19 cellular contexts compared by ENCODE assay signal in the genomic region with DNA sequence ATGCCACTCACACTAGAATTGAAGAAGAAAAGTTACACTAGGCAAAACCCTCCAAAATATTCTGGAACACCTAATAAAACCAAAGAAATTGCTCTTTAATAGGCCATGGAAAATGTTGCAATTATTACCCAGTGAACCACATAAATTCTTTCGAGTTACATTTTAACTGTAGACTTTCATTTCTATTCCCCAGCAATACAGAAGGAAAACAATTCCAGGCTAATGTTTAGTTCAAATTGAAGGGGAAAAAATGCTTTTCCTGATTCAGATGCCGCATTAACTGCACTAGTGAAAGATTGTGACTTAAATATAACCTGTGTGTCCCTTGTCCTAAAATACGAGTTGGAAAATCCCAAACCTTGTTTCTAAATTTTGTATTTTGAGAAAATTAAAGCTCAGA.
"Had no signal": no experiment of that assay in that cellular context is flagged by ENCODE, and none has a peak within 500 bp of the region (broad histone marks: within the 10 kb centered on the region; RNA-seq: fewer than 3 reads in every experiment).

No MANE protein-coding gene starts in this region.

- H3K27ac Mint-ChIP-seq: effector memory CD8-positive, alpha-beta T cell; immature natural killer cell; natural killer cell; progenitor cell of endocrine pancreas; stimulated activated memory B cell treated with anti-CD40 and anti-IgM and Interleukin-4, amounts not matched to agents 10 μg/mL and 1 μg/mL and 100 μg/mL, for 72 hours; stimulated activated naive CD8-positive, alpha-beta T cell treated with anti-CD3 and anti-CD28 coated beads, Interleukin-15, Interleukin-2, amounts not matched to agents 100 ng/mL and 50 ng/mL, for 24 hours had no signal

- H3K4me3 Mint-ChIP-seq: effector memory CD8-positive, alpha-beta T cell; immature natural killer cell; natural killer cell; neural crest cell; stimulated activated memory B cell treated with anti-CD40 and anti-IgM and Interleukin-4, amounts not matched to agents 10 μg/mL and 1 μg/mL and 100 μg/mL, for 72 hours; stimulated activated naive CD8-positive, alpha-beta T cell treated with anti-CD3 and anti-CD28 coated beads, Interleukin-15, Interleukin-2, amounts not matched to agents 100 ng/mL and 50 ng/mL, for 24 hours had no signal

- H3K36me3 Mint-ChIP-seq: immature natural killer cell; natural killer cell; stimulated activated memory B cell treated with anti-CD40 and anti-IgM and Interleukin-4, amounts not matched to agents 10 μg/mL and 1 μg/mL and 100 μg/mL, for 72 hours had no signal

- DNase-seq: cerebellar nuclear complex; cortex of kidney; effector memory CD8-positive, alpha-beta T cell; left colon; natural killer cell; spleen; stimulated activated CD4-positive, alpha-beta T cell treated with anti-CD3 and anti-CD28 coated beads, Interleukin-4, amount 100 ng/mL, for 4 hours; uterus had no signal

- FAIRE-seq: endometrium had no signal

- H3K9me3 Mint-ChIP-seq: neural crest cell had no signal

- H3K27me3 ChIP-seq: spleen, tibial nerve, upper lobe of left lung, uterus had no signal

- H3K4me1 Mint-ChIP-seq: immature natural killer cell; natural killer cell; stimulated activated memory B cell treated with anti-CD40 and anti-IgM and Interleukin-4, amounts not matched to agents 10 μg/mL and 1 μg/mL and 100 μg/mL, for 72 hours had no signal

- H3K27me3 Mint-ChIP-seq: effector memory CD8-positive, alpha-beta T cell; stimulated activated memory B cell treated with anti-CD40 and anti-IgM and Interleukin-4, amounts not matched to agents 10 μg/mL and 1 μg/mL and 100 μg/mL, for 72 hours; stimulated activated naive CD8-positive, alpha-beta T cell treated with anti-CD3 and anti-CD28 coated beads, Interleukin-15, Interleukin-2, amounts not matched to agents 100 ng/mL and 50 ng/mL, for 24 hours had no signal

- H3K36me3 ChIP-seq: lower lobe of right lung, spleen, thoracic aorta, tibial nerve, upper lobe of left lung, uterus had no signal

- H3K4me3 ChIP-seq: lower lobe of right lung, skin epidermis, spleen, thoracic aorta, tibial nerve, upper lobe of left lung, uterus had no signal
